In genomic region chr12:109291531-109292341, GRCh38 we compare ENCODE assay signal across 9 cellular contexts. TPM values are rescaled to one million over a fixed set of nuclear protein-coding genes. Genes with fewer than 3 reads are reported as not detected.
A peak's percentile ranks its signal among the peaks of the same experiment; 100 is the strongest.
DNase-seq lines count a peak whose midpoint lies in the region; FAIRE-seq and TF ChIP-seq lines count a peak whose summit lies in the region.
"Had no signal": no experiment of that assay in that cellular context is flagged by ENCODE, and none has a peak within 500 bp of the region (broad histone marks: within the 10 kb centered on the region; RNA-seq: fewer than 3 reads in every experiment).

No MANE protein-coding gene starts in this region.

- peak overlapping the region; percentile 78 for H3K4me2 ChIP-seq in astrocyte (ENCODE audit: low read length)

- no peaks in the 10 kb centered on the region for H3K36me3 Mint-ChIP-seq in astrocyte (ENCODE audit: low read depth, unreplicated experiment)

- TF ChIP-seq CTCF in astrocyte (IDR thresholded peaks at IDR 0.05; ENCODE audit: insufficient read depth, low read depth, low read length) (no peak), spleen (IDR thresholded peaks at IDR 0.05 in 8 of 11, conservative IDR thresholded peaks at IDR 0.05 in 3 of 11) (no peak), RWPE1 (conservative IDR thresholded peaks at IDR 0.05; ENCODE audit: low read depth) (no peak)

- H3K9ac ChIP-seq in astrocyte (ENCODE audit: low read length) = peak overlapping the region; percentile 31

- TF ChIP-seq POLR2A in spleen (IDR thresholded peaks at IDR 0.05) = no peak

- H3K27ac Mint-ChIP-seq in astrocyte (ENCODE audit: unreplicated experiment) = no peak overlapping the region

- DNase-seq in NCI-H1417 (lab: John Stamatoyannopoulos, UW) (peak; percentile 98 to 99 (median 98)), astrocyte (ENCODE audit: low read depth) (peak; percentile 16), iPS-NIHi11 (ENCODE audit: low spot score) (peak; percentile 91), spleen (peak; percentile 60), UCSD-AML1 (lab: John Stamatoyannopoulos, UW; ENCODE audit: unreplicated experiment) (no peak), RWPE1 (ENCODE audit: low spot score) (no peak), NOMO-1 treated with dmso at 0.1 percent for 144 hours (lab: John Stamatoyannopoulos, UW; ENCODE audit: unreplicated experiment) (no peak)

- H2AFZ ChIP-seq in astrocyte (ENCODE audit: low read depth, low read length) = peak overlapping the region; percentile 90

- H3K4me3 Mint-ChIP-seq in astrocyte (ENCODE audit: unreplicated experiment) = no peak overlapping the region

- H3K36me3 ChIP-seq in astrocyte (ENCODE audit: insufficient read depth, low read length) (no peaks in the 10 kb centered on the region), spleen (no peaks in the 10 kb centered on the region)

- peaks cover 54% of the 10 kb centered on the region for H3K27me3 Mint-ChIP-seq in astrocyte (ENCODE audit: low read depth, unreplicated experiment)

- H3K4me3 ChIP-seq in astrocyte (ENCODE audit: insufficient read depth, low read depth, low read length) (no peak overlapping the region), spleen (peak overlapping the region in 1 of 8 donors; percentile 21)

- 9 to 18% (median 16%) methylated on average over 26 to 31 of the region's 31 CpGs for WGBS in spleen, 5 donors

- H3K27ac ChIP-seq in astrocyte (ENCODE audit: low read depth, low read length) (no peak overlapping the region), spleen (no peak overlapping the region), RWPE1 (no peak overlapping the region)

- H3K4me1 ChIP-seq in astrocyte (ENCODE audit: insufficient read depth, low read length) (peaks cover 3% of the 10 kb centered on the region), spleen (peaks cover 0 to 7% (median 0%) of the 10 kb centered on the region in 6 donors)

- CTCF ChIA-PET in RWPE1 (lab: Yijun Ruan, JAX) = no interaction called here

- no peaks in the 10 kb centered on the region for H3K79me2 ChIP-seq in astrocyte (ENCODE audit: insufficient read depth, low read length)

- H4K20me1 ChIP-seq in astrocyte (ENCODE audit: insufficient read depth, low read length) = no peaks in the 10 kb centered on the region

- no peaks in the 10 kb centered on the region for H3K4me1 Mint-ChIP-seq in astrocyte (ENCODE audit: low read depth, unreplicated experiment)

- H3K9me3 Mint-ChIP-seq in astrocyte (ENCODE audit: unreplicated experiment) = no peaks in the 10 kb centered on the region

- FAIRE-seq in A204.1 (lab: Jason Lieb, UNC) = peak; percentile 92
- FAIRE-seq in astrocyte (lab: Jason Lieb, UNC) = no peak

- H3K9me3 ChIP-seq in astrocyte (ENCODE audit: insufficient read depth, low read depth, low read length) = no peaks in the 10 kb centered on the region
- H3K9me3 ChIP-seq in spleen = no peaks in the 10 kb centered on the region

- H3K27me3 ChIP-seq in astrocyte (ENCODE audit: insufficient read depth, low read length) (peaks cover 7% of the 10 kb centered on the region), spleen (replicated peaks in 1 of 7) (peaks cover 0 to 75% (median 16%) of the 10 kb centered on the region in 7 donors)

- intact Hi-C loops in spleen (cut with DNase I; ENCODE audit: low total_unique reads) = no loop called here

- POLR2A ChIA-PET in RWPE1 (lab: Yijun Ruan, JAX; ENCODE audit: low non-redundant PET) = no interaction called here

RNA-seq across cellular contexts. Expression of gene FOXN4, which starts 17.3 kb away (rescaled TPM):
- total RNA-seq in astrocyte = not detected in 2 replicates
- total RNA-seq in spleen = not detected
- polyA plus RNA-seq in spleen = under 1 TPM in 1 of 3 donors, not detected in 2; 0.05 TPM
- total RNA-seq: T-helper 1 cell treated with Interleukin-12 subunit alpha and Interleukin-12 subunit beta and Interleukin-4 antibody, amounts not matched to agents 30 ng/mL and 1 ng/mL, for 36 hours had no signal

RNA-seq across cellular contexts. Expression of gene MYO1H, which starts 56.0 kb away (rescaled TPM):
- total RNA-seq in astrocyte (not detected in 2 replicates), spleen (not detected)
- under 1 TPM in 1 of 3 donors, not detected in 2; 0.05 TPM for polyA plus RNA-seq in spleen
- total RNA-seq: T-helper 1 cell treated with Interleukin-12 subunit alpha and Interleukin-12 subunit beta and Interleukin-4 antibody, amounts not matched to agents 30 ng/mL and 1 ng/mL, for 36 hours had no signal

Comparison
In these comparisons a context has a peak if more than half of its experiments do, and no peak if none do; other contexts are left out.
1. DNase-seq: peak in NCI-H1417 (3 of 3), astrocyte (single experiment), iPS-NIHi11 (single experiment) and spleen (single experiment); none in UCSD-AML1 (single experiment), RWPE1 (single experiment) and NOMO-1 treated with dmso at 0.1 percent for 144 hours (single experiment).